Comparison of ENCODE assay signal across 1 cellular context in the genomic region with DNA sequence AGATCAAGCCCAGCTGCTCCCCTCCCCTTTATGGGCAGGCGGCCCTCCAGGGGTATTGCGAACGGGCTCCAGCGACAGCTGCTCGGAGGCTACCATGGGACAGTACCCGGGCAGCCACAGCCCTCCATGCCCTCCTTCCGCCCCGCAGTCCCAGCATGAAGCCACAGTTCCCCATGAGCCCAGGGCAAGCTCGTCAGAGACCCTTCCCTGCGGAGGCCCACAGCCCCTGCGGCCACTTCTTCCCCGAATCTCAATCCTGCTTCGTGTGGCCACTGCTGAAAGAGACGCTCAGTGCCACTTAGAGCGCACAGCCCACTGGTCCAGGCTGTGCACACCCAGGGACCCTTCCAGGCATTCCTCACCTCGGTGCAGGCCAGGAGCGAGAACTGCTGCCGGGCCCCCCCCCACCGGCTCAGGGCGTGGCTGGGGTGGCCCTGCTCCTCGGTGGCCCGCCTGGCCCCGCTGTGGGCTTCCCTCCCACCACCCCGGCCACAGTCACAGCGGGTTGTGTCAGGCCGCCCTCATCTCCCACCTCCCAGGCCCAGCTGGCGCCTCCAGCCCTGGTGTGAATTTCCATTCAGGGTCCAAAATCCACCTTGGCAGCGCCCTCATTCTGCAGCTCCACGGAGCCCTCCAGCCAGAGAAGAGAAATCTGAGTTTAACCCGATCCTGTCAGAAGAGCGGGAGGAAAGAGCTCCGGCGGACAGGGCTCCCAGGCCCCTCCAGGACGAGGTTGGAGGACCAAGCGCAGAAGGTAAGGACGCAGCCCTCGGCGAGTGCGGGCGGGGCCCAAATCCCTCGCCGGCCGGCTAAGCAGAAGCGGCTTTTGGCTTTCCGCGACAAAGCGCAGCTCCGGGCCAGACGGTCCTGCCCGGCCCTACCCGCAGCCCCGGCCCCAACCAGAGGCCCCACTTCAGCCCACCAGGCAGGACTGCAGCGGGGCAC.
TF ChIP-seq lines count a peak whose summit lies in the region.

No MANE protein-coding gene starts in this region.

TF ChIP-seq in HepG2, 621 proteins besides CTCF, POLR2A, EP300 and RAD21 (continued from another document and continues in another):
- TF ChIP-seq HNRNPL (IDR thresholded peaks at IDR 0.05; ENCODE audit: low read depth, low read length) (no peak), ELF4 (CRISPR knock-in tag; IDR thresholded peaks at IDR 0.05; ENCODE audit: borderline replicate concordance) (no peak), ZFP82 (CRISPR knock-in tag; IDR thresholded peaks at IDR 0.05; ENCODE audit: borderline replicate concordance) (no peak), KAT7 (CRISPR knock-in tag; IDR thresholded peaks at IDR 0.05; ENCODE audit: borderline replicate concordance) (peak; percentile 62; the same call in 1 of the 2 replicates), NR2C2 (CRISPR knock-in tag; IDR thresholded peaks at IDR 0.05; ENCODE audit: borderline replicate concordance) (0 out of 2 replicates have a peak, but pooled peaks have one; percentile 19), FOXO1 (CRISPR knock-in tag; IDR thresholded peaks at IDR 0.05) (peak; percentile 43; the same call in 1 of the 2 replicates), FIP1L1 (IDR thresholded peaks at IDR 0.05; ENCODE audit: borderline replicate concordance, insufficient read depth, low read depth, low read length) (no peak), ZNF720 (CRISPR knock-in tag; IDR thresholded peaks at IDR 0.05) (no peak), ZNF703 (CRISPR knock-in tag; IDR thresholded peaks at IDR 0.05; ENCODE audit: borderline replicate concordance) (peak; percentile 20; the same call in 1 of the 2 replicates), SALL1 (CRISPR knock-in tag; IDR thresholded peaks at IDR 0.05) (peak; percentile 71), FOXP1 (IDR thresholded peaks at IDR 0.05) (no peak), FOXP1 (CRISPR knock-in tag; IDR thresholded peaks at IDR 0.05) (no peak), HMG20A (CRISPR knock-in tag; IDR thresholded peaks at IDR 0.05; ENCODE audit: borderline replicate concordance) (peak; percentile 58; the same call in 1 of the 2 replicates), ZNF44 (CRISPR knock-in tag; IDR thresholded peaks at IDR 0.05) (0 out of 2 replicates have a peak, but pooled peaks have one; percentile 77), NR1H2 (CRISPR knock-in tag; IDR thresholded peaks at IDR 0.05; ENCODE audit: borderline replicate concordance, low read depth) (no peak), HNF4A (CRISPR knock-in tag; IDR thresholded peaks at IDR 0.05) (peak; percentile 98), ZNF451 (CRISPR knock-in tag; IDR thresholded peaks at IDR 0.05) (no peak), SIX1 (CRISPR knock-in tag; IDR thresholded peaks at IDR 0.05; ENCODE audit: borderline replicate concordance) (peak; percentile 79; the same call in 1 of the 2 replicates), ZNF556 (CRISPR knock-in tag; IDR thresholded peaks at IDR 0.05; ENCODE audit: borderline replicate concordance) (peak; percentile 61; the same call in 1 of the 2 replicates), GPN1 (CRISPR knock-in tag; IDR thresholded peaks at IDR 0.05; ENCODE audit: borderline replicate concordance) (no peak), PLRG1 (conservative IDR thresholded peaks at IDR 0.05) (no peak), ZFX (CRISPR knock-in tag; IDR thresholded peaks at IDR 0.05; ENCODE audit: low read depth) (peak; percentile 82), ZFY (CRISPR knock-in tag; IDR thresholded peaks at IDR 0.05) (peak; percentile 82), ZSCAN30 (CRISPR knock-in tag; IDR thresholded peaks at IDR 0.05) (peak; percentile 49; the same call in 1 of the 2 replicates), ZKSCAN8 (CRISPR knock-in tag; IDR thresholded peaks at IDR 0.05; ENCODE audit: borderline replicate concordance) (peak; percentile 56; the same call in 1 of the 2 replicates), STAT5B (CRISPR knock-in tag; IDR thresholded peaks at IDR 0.05) (no peak), ZFP41 (CRISPR knock-in tag; IDR thresholded peaks at IDR 0.05; ENCODE audit: borderline replicate concordance) (no peak), KLF13 (CRISPR knock-in tag; IDR thresholded peaks at IDR 0.05) (no peak), NAIF1 (CRISPR knock-in tag; IDR thresholded peaks at IDR 0.05; ENCODE audit: borderline replicate concordance) (0 out of 2 replicates have a peak, but pooled peaks have one; percentile 57), ZNF317 (CRISPR knock-in tag; IDR thresholded peaks at IDR 0.05) (peak; percentile 48), ZNF282 (IDR thresholded peaks at IDR 0.05; ENCODE audit: partially characterized antibody) (no peak), KDM5A (IDR thresholded peaks at IDR 0.05; ENCODE audit: borderline replicate concordance, low read length) (no peak), ZNF101 (CRISPR knock-in tag; IDR thresholded peaks at IDR 0.05; ENCODE audit: borderline replicate concordance, low read depth) (no peak), ZNF562 (CRISPR knock-in tag; IDR thresholded peaks at IDR 0.05; ENCODE audit: borderline replicate concordance) (no peak), MBD4 (IDR thresholded peaks at IDR 0.05; ENCODE audit: borderline replicate concordance, low read length) (no peak)
- TF ChIP-seq, protein P1, sequence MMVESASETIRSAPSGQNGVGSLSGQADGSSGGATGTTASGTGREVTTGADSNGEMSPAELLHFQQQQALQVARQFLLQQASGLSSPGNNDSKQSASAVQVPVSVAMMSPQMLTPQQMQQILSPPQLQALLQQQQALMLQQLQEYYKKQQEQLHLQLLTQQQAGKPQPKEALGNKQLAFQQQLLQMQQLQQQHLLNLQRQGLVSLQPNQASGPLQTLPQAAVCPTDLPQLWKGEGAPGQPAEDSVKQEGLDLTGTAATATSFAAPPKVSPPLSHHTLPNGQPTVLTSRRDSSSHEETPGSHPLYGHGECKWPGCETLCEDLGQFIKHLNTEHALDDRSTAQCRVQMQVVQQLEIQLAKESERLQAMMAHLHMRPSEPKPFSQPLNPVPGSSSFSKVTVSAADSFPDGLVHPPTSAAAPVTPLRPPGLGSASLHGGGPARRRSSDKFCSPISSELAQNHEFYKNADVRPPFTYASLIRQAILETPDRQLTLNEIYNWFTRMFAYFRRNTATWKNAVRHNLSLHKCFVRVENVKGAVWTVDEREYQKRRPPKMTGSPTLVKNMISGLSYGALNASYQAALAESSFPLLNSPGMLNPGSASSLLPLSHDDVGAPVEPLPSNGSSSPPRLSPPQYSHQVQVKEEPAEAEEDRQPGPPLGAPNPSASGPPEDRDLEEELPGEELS (CRISPR knock-in tag; IDR thresholded peaks at IDR 0.05): no peak; the same call in 1 of the 2 replicates
- TF ChIP-seq, protein P2, sequence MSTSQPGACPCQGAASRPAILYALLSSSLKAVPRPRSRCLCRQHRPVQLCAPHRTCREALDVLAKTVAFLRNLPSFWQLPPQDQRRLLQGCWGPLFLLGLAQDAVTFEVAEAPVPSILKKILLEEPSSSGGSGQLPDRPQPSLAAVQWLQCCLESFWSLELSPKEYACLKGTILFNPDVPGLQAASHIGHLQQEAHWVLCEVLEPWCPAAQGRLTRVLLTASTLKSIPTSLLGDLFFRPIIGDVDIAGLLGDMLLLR (CRISPR knock-in tag; IDR thresholded peaks at IDR 0.05): no peak
- TF ChIP-seq, protein P3, sequence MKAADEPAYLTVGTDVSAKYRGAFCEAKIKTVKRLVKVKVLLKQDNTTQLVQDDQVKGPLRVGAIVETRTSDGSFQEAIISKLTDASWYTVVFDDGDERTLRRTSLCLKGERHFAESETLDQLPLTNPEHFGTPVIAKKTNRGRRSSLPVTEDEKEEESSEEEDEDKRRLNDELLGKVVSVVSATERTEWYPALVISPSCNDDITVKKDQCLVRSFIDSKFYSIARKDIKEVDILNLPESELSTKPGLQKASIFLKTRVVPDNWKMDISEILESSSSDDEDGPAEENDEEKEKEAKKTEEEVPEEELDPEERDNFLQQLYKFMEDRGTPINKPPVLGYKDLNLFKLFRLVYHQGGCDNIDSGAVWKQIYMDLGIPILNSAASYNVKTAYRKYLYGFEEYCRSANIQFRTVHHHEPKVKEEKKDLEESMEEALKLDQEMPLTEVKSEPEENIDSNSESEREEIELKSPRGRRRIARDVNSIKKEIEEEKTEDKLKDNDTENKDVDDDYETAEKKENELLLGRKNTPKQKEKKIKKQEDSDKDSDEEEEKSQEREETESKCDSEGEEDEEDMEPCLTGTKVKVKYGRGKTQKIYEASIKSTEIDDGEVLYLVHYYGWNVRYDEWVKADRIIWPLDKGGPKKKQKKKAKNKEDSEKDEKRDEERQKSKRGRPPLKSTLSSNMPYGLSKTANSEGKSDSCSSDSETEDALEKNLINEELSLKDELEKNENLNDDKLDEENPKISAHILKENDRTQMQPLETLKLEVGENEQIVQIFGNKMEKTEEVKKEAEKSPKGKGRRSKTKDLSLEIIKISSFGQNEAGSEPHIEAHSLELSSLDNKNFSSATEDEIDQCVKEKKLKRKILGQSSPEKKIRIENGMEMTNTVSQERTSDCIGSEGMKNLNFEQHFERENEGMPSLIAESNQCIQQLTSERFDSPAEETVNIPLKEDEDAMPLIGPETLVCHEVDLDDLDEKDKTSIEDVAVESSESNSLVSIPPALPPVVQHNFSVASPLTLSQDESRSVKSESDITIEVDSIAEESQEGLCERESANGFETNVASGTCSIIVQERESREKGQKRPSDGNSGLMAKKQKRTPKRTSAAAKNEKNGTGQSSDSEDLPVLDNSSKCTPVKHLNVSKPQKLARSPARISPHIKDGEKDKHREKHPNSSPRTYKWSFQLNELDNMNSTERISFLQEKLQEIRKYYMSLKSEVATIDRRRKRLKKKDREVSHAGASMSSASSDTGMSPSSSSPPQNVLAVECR (CRISPR knock-in tag; IDR thresholded peaks at IDR 0.05; ENCODE audit: borderline replicate concordance): peak; percentile 81
- TF ChIP-seq, protein P4, sequence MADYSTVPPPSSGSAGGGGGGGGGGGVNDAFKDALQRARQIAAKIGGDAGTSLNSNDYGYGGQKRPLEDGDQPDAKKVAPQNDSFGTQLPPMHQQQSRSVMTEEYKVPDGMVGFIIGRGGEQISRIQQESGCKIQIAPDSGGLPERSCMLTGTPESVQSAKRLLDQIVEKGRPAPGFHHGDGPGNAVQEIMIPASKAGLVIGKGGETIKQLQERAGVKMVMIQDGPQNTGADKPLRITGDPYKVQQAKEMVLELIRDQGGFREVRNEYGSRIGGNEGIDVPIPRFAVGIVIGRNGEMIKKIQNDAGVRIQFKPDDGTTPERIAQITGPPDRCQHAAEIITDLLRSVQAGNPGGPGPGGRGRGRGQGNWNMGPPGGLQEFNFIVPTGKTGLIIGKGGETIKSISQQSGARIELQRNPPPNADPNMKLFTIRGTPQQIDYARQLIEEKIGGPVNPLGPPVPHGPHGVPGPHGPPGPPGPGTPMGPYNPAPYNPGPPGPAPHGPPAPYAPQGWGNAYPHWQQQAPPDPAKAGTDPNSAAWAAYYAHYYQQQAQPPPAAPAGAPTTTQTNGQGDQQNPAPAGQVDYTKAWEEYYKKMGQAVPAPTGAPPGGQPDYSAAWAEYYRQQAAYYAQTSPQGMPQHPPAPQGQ (CRISPR knock-in tag; IDR thresholded peaks at IDR 0.05; ENCODE audit: borderline replicate concordance): no peak
- TF ChIP-seq, protein P5, sequence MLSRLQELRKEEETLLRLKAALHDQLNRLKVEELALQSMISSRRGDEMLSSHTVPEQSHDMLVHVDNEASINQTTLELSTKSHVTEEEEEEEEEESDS (CRISPR knock-in tag; IDR thresholded peaks at IDR 0.05; ENCODE audit: borderline replicate concordance): peak; percentile 74; the same call in 1 of the 2 replicates
- TF ChIP-seq, protein P6, sequence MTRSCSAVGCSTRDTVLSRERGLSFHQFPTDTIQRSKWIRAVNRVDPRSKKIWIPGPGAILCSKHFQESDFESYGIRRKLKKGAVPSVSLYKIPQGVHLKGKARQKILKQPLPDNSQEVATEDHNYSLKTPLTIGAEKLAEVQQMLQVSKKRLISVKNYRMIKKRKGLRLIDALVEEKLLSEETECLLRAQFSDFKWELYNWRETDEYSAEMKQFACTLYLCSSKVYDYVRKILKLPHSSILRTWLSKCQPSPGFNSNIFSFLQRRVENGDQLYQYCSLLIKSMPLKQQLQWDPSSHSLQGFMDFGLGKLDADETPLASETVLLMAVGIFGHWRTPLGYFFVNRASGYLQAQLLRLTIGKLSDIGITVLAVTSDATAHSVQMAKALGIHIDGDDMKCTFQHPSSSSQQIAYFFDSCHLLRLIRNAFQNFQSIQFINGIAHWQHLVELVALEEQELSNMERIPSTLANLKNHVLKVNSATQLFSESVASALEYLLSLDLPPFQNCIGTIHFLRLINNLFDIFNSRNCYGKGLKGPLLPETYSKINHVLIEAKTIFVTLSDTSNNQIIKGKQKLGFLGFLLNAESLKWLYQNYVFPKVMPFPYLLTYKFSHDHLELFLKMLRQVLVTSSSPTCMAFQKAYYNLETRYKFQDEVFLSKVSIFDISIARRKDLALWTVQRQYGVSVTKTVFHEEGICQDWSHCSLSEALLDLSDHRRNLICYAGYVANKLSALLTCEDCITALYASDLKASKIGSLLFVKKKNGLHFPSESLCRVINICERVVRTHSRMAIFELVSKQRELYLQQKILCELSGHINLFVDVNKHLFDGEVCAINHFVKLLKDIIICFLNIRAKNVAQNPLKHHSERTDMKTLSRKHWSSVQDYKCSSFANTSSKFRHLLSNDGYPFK (CRISPR knock-in tag; IDR thresholded peaks at IDR 0.05; ENCODE audit: borderline replicate concordance): peak; percentile 37; the same call in 1 of the 2 replicates
- TF ChIP-seq, protein P7, sequence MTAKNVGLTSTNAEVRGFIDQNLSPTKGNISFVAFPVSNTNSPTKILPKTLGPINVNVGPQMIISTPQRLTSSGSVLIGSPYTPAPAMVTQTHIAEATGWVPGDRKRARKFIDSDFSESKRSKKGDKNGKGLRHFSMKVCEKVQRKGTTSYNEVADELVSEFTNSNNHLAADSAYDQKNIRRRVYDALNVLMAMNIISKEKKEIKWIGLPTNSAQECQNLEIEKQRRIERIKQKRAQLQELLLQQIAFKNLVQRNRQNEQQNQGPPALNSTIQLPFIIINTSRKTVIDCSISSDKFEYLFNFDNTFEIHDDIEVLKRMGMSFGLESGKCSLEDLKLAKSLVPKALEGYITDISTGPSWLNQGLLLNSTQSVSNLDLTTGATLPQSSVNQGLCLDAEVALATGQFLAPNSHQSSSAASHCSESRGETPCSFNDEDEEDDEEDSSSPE (CRISPR knock-in tag; IDR thresholded peaks at IDR 0.05): peak; percentile 62; the same call in 1 of the 2 replicates
- TF ChIP-seq, protein P8, sequence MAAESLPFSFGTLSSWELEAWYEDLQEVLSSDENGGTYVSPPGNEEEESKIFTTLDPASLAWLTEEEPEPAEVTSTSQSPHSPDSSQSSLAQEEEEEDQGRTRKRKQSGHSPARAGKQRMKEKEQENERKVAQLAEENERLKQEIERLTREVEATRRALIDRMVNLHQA (CRISPR knock-in tag; IDR thresholded peaks at IDR 0.05): no peak
- TF ChIP-seq, protein P9, sequence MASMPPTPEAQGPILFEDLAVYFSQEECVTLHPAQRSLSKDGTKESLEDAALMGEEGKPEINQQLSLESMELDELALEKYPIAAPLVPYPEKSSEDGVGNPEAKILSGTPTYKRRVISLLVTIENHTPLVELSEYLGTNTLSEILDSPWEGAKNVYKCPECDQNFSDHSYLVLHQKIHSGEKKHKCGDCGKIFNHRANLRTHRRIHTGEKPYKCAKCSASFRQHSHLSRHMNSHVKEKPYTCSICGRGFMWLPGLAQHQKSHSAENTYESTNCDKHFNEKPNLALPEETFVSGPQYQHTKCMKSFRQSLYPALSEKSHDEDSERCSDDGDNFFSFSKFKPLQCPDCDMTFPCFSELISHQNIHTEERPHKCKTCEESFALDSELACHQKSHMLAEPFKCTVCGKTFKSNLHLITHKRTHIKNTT (CRISPR knock-in tag; IDR thresholded peaks at IDR 0.05): no peak
- TF ChIP-seq, protein P10, sequence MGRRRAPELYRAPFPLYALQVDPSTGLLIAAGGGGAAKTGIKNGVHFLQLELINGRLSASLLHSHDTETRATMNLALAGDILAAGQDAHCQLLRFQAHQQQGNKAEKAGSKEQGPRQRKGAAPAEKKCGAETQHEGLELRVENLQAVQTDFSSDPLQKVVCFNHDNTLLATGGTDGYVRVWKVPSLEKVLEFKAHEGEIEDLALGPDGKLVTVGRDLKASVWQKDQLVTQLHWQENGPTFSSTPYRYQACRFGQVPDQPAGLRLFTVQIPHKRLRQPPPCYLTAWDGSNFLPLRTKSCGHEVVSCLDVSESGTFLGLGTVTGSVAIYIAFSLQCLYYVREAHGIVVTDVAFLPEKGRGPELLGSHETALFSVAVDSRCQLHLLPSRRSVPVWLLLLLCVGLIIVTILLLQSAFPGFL (CRISPR knock-in tag; IDR thresholded peaks at IDR 0.05): no peak
